In the genomic region with DNA sequence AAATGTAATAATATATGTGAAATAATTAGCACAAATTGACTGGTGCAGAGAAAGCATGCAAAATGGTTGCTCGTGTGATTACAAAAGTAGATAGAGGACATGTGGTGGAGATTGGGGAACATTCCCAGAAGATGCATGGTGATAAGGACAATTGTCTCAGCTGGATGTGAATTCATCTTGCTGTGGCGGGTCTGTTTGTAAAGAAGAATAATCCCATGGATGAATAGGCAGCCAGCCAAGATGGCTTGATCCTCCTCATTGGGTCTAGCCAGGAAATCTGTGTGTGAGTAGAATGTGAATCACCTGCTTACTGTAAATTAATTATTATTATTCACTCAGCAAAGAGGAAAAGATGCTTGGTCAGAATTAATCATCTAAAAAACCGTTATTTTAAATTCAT, we compare ENCODE assay signal across 15 cellular contexts. TPM values are rescaled to one million over a fixed set of nuclear protein-coding genes. Genes with fewer than 3 reads are reported as not detected.
DNase-seq lines count a peak whose midpoint lies in the region; FAIRE-seq and TF ChIP-seq lines count a peak whose summit lies in the region.
"Had no signal": no experiment of that assay in that cellular context is flagged by ENCODE, and none has a peak within 500 bp of the region (broad histone marks: within the 10 kb centered on the region; RNA-seq: fewer than 3 reads in every experiment).

No MANE protein-coding gene starts in this region.

- FAIRE-seq in RCC 7860 (lab: Jason Lieb, UNC) = peak; percentile 97
- FAIRE-seq: kidney had no signal

- H3K27me3 Mint-ChIP-seq in HFFc6 (ENCODE audit: insufficient read depth) = no peaks in the 10 kb centered on the region
- peaks cover 39% of the 10 kb centered on the region for H3K27me3 Mint-ChIP-seq in type B pancreatic cell

- H3K4me3 ChIP-seq in epithelial cell of esophagus (ENCODE audit: low read length) (no peak overlapping the region), thyroid gland (replicated peaks in 1 of 3) (no peak overlapping the region)
- H3K4me3 ChIP-seq: HAP-1, PC-9 had no signal

- H3K27ac Mint-ChIP-seq in HFFc6 = peak overlapping the region; percentile 7
- H3K27ac Mint-ChIP-seq in type B pancreatic cell = no peak overlapping the region

- no peak for TF ChIP-seq POLR2A in thyroid gland (IDR thresholded peaks at IDR 0.05)

- DNase-seq in AG08395 (ENCODE audit: low spot score) = peak; percentile 7
- peak; percentile 68 for DNase-seq in HFFc6
- peak; percentile 82 for DNase-seq in RCC 7860 (ENCODE audit: low spot score)
- peak; percentile 83 for DNase-seq in epithelial cell of esophagus (ENCODE audit: low read depth)
- DNase-seq in DMS53 treated with DMSO at 0.1 percent for 48 hours (lab: John Stamatoyannopoulos, UW; ENCODE audit: unreplicated experiment) = no peak
- no peak for DNase-seq in type B pancreatic cell (ENCODE audit: extremely low spot score, unreplicated experiment)
- DNase-seq in thyroid gland = no peak
- no peak for DNase-seq in NCI-H128 (lab: John Stamatoyannopoulos, UW; ENCODE audit: unreplicated experiment)
- DNase-seq: activated naive CD4-positive, alpha-beta T cell treated with anti-CD3 and anti-CD28 coated beads, Interleukin-2, amount 50 U/mL, for 16 hours; glutamatergic neuron; kidney; NCI-H2171; PC-9 had no signal

- H3K4me1 Mint-ChIP-seq in HFFc6 (ENCODE audit: low read depth) = peaks cover 31% of the 10 kb centered on the region
- H3K4me1 Mint-ChIP-seq in type B pancreatic cell (ENCODE audit: unreplicated experiment) = no peaks in the 10 kb centered on the region
- H3K4me1 Mint-ChIP-seq: central memory CD8-positive, alpha-beta T cell had no signal

- H3K9me3 ChIP-seq in thyroid gland = no peaks in the 10 kb centered on the region
- H3K9me3 ChIP-seq: HAP-1 had no signal

- intact Hi-C loops in thyroid gland (cut with DNase I) = no loop called here

- no peaks in the 10 kb centered on the region for H3K4me1 ChIP-seq in thyroid gland
- H3K4me1 ChIP-seq: HAP-1 had no signal

- no peaks in the 10 kb centered on the region for H3K27me3 ChIP-seq in thyroid gland

- H3K27ac ChIP-seq in thyroid gland = no peak overlapping the region
- H3K27ac ChIP-seq: PC-9 had no signal

- H3K9me3 Mint-ChIP-seq in HFFc6 = no peaks in the 10 kb centered on the region
- no peaks in the 10 kb centered on the region for H3K9me3 Mint-ChIP-seq in type B pancreatic cell
- H3K9me3 Mint-ChIP-seq: central memory CD8-positive, alpha-beta T cell had no signal

- peak overlapping the region; percentile 22; the same call in 1 of the 2 replicates for H3K4me3 Mint-ChIP-seq in HFFc6
- H3K4me3 Mint-ChIP-seq in type B pancreatic cell = no peak overlapping the region
- H3K4me3 Mint-ChIP-seq: central memory CD8-positive, alpha-beta T cell had no signal

- no peaks in the 10 kb centered on the region for H3K36me3 ChIP-seq in thyroid gland
- H3K36me3 ChIP-seq: HAP-1 had no signal

- WGBS in thyroid gland, 2 donors = 61 to 67% methylated on average over 3 of the region's 3 CpGs

- TF ChIP-seq CTCF in HFFc6 (IDR thresholded peaks at IDR 0.05) (no peak), epithelial cell of esophagus (IDR thresholded peaks at IDR 0.05; ENCODE audit: insufficient read depth, low read depth, low read length, missing control alignments) (no peak), type B pancreatic cell (conservative IDR thresholded peaks at IDR 0.05) (no peak), thyroid gland (IDR thresholded peaks at IDR 0.05) (no peak)

- H3K36me3 Mint-ChIP-seq in HFFc6 (ENCODE audit: low read depth) (no peaks in the 10 kb centered on the region; the same call in 1 of the 2 replicates), type B pancreatic cell (no peaks in the 10 kb centered on the region)

RNA-seq across cellular contexts. Expression of gene DPYSL3, which starts 12.6 kb away (rescaled TPM):
- 10 to 100 TPM; 41.9 to 57.7 (median 55.3) TPM for total RNA-seq in HFFc6 (2021; fragmentation: NEBNext Ultra II Directional; extraction: Animal tissue kit (Norgen Biotek cat#: 25700))
- total RNA-seq in type B pancreatic cell (ENCODE audit: low replicate concordance) = 11.9 and 36.0 TPM in 2 replicates
- 10 to 100 TPM; 23.7 to 43.1 (median 28.0) TPM for total RNA-seq in thyroid gland

Comparison
In these comparisons a context has a peak if more than half of its experiments do, and no peak if none do; other contexts are left out.
1. DNase-seq: peak in AG08395 (single experiment), HFFc6 (single experiment), RCC 7860 (single experiment) and epithelial cell of esophagus (single experiment); none in DMS53 treated with DMSO at 0.1 percent for 48 hours (single experiment), type B pancreatic cell (single experiment), thyroid gland (0 of 2) and NCI-H128 (single experiment).